In the genomic region with DNA sequence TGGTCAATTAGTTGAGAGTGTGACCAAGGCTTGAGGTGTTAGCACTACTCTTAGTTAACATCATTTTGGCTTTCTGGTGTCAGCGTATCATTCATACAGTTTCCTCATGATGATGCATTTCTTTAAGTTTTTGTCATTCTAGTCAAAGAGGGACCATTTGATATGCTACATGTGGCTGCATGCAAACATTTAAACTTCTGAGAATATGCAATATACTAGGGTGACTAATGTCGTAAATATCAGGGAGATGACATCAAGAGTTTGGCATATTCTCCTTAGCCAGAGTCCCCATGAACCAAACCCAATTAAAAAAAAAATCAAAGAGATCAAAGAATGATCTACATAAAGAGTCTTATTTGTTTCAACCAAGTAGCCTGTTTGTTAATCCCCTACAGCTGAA, we compare ENCODE assay signal across 18 cellular contexts.
DNase-seq lines count a peak whose midpoint lies in the region; FAIRE-seq and TF ChIP-seq lines count a peak whose summit lies in the region.
"Had no signal": no experiment of that assay in that cellular context is flagged by ENCODE, and none has a peak within 500 bp of the region (broad histone marks: within the 10 kb centered on the region; RNA-seq: fewer than 3 reads in every experiment).

No MANE protein-coding gene starts in this region.

- TF ChIP-seq EP300 in suprapubic skin (IDR thresholded peaks at IDR 0.05) = no peak

- no peaks in the 10 kb centered on the region for H3K4me1 ChIP-seq in suprapubic skin
- H3K4me1 ChIP-seq: A549 had no signal

- no peak for TF ChIP-seq POLR2A in suprapubic skin (IDR thresholded peaks at IDR 0.05)

- TF ChIP-seq CTCF in bronchial epithelial cell (IDR thresholded peaks at IDR 0.05; ENCODE audit: insufficient read depth, low read length, severe bottlenecking) (no peak), suprapubic skin (IDR thresholded peaks at IDR 0.05) (no peak)

- H3K27ac ChIP-seq in suprapubic skin = no peak overlapping the region
- H3K27ac ChIP-seq: A549, C4-2B had no signal

- H3K36me3 ChIP-seq in bronchial epithelial cell (ENCODE audit: control insufficient read depth, insufficient read depth, low read length) = no peaks in the 10 kb centered on the region
- H3K36me3 ChIP-seq in suprapubic skin = no peaks in the 10 kb centered on the region

- DNase-seq in HS-5 (ENCODE audit: low read depth) (peak; percentile 4), bronchial epithelial cell (ENCODE audit: low read depth) (peak; percentile 72), iris pigment epithelial cell (ENCODE audit: low read depth) (peak; percentile 0), NCI-H1930 (lab: John Stamatoyannopoulos, UW) (no peak), suprapubic skin (ENCODE audit: low spot score in 2 of 2) (no peak)
- no peak for DNase-seq in activated CD8-positive, alpha-beta memory T cell treated with anti-CD3 and anti-CD28 coated beads, Interleukin-2, amount 50 U/mL, for 4 hours
- DNase-seq: AML-193; CD4-positive, alpha-beta T cell; DMS153; DMS79; HCEC 1CT; KBM-7 had no signal

- H3K9me3 ChIP-seq in suprapubic skin = no peaks in the 10 kb centered on the region
- H3K9me3 ChIP-seq: A549 had no signal

- FAIRE-seq in bronchial epithelial cell (lab: Jason Lieb, UNC) = no peak
- FAIRE-seq: A549, GM12878, H54, HepG2 had no signal

- no peaks in the 10 kb centered on the region for H3K27me3 ChIP-seq in bronchial epithelial cell (ENCODE audit: control insufficient read depth, insufficient read depth, low read length)
- H3K27me3 ChIP-seq in suprapubic skin = no peaks in the 10 kb centered on the region

- no peak overlapping the region for H3K4me3 ChIP-seq in bronchial epithelial cell (ENCODE audit: low read depth, low read length)
- H3K4me3 ChIP-seq in suprapubic skin = no peak overlapping the region
- H3K4me3 ChIP-seq: A549, GM12878, GM23338 had no signal

- 87% methylated on average over 2 of the region's 2 CpGs for WGBS in suprapubic skin

Comparison
In these comparisons a context has a peak if more than half of its experiments do, and no peak if none do; other contexts are left out.
1. DNase-seq: peak in HS-5 (single experiment), bronchial epithelial cell (single experiment) and iris pigment epithelial cell (single experiment); none in NCI-H1930 (0 of 2), activated CD8-positive, alpha-beta memory T cell treated with anti-CD3 and anti-CD28 coated beads, Interleukin-2, amount 50 U/mL, for 4 hours (single experiment) and suprapubic skin (0 of 2).